In the genomic region with DNA sequence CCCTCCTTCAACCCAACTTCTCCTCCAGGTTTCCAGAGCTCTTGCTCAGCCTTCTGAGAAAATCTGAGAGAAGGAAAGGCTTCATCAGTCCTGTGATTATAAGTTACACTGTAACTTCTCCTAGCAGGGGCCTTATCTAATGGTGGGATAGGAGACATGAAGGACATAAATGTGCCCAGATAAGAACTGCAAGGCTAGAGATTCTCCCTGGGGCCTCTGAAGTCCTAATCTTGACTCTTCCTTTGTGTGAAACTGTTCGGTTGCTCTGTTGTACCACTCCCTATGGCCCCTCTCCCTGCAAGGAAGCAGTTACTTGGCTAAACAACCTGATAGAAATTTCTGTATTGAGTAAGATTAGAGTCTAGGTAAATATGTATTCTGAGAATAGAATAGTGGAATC, we compare ENCODE assay signal across 29 cellular contexts.
"Had no signal": no experiment of that assay in that cellular context is flagged by ENCODE, and none has a peak within 500 bp of the region (broad histone marks: within the 10 kb centered on the region; RNA-seq: fewer than 3 reads in every experiment).

No MANE protein-coding gene starts in this region.

- H3K27ac ChIP-seq: adrenal gland, RWPE1, SJCRH30 had no signal

- ATAC-seq: activated CD8-positive, alpha-beta T cell treated with anti-CD3 and anti-CD28 coated beads, Interleukin-2, amount 10 ng/mL, durations not matched to agents 7 days and 5 days; Panc1; WTC11 had no signal

- H3K9me3 ChIP-seq: adrenal gland, SJCRH30, SK-N-SH had no signal

- H3K36me3 ChIP-seq: adrenal gland, SJCRH30 had no signal

- H3K4me3 ChIP-seq: adrenal gland, SJCRH30 had no signal

- H3K4me1 Mint-ChIP-seq: activated naive CD8-positive, alpha-beta T cell treated with anti-CD3 and anti-CD28 coated beads, Interleukin-2, amount 10 ng/mL, durations not matched to agents 7 days and 5 days had no signal

- H3K4me2 ChIP-seq: SK-N-SH had no signal

- H3K9me3 Mint-ChIP-seq: activated naive CD8-positive, alpha-beta T cell treated with anti-CD3 and anti-CD28 coated beads, Interleukin-2, amount 10 ng/mL, durations not matched to agents 7 days and 5 days; T-helper 2 cell treated with Interferon-gamma antibody and Interleukin-4, amounts not matched to agents 5 μg/mL and 100 μg/mL, for 36 hours; WTC11 had no signal

- H3K9ac ChIP-seq: SK-N-SH had no signal

- H3K27me3 ChIP-seq: adrenal gland, SJCRH30 had no signal

- DNase-seq: activated CD4-positive, alpha-beta T cell treated with anti-CD3 and anti-CD28 coated beads for 48 hours; activated CD4-positive, alpha-beta T cell treated with anti-CD3 and anti-CD28 coated beads, Interleukin-2, amount 50 U/mL, for 4 hours; activated CD4-positive, CD25-positive, alpha-beta regulatory T cell treated with anti-CD3 and anti-CD28 coated beads, Interleukin-2, amount 50 U/mL, for 72 hours; activated CD8-positive, alpha-beta memory T cell treated with anti-CD3 and anti-CD28 coated beads, Interleukin-2, amount 50 U/mL, for 48 hours; activated CD8-positive, alpha-beta T cell treated with anti-CD3 and anti-CD28 coated beads, Interleukin-2, amount 10 ng/mL, durations not matched to agents 7 days and 5 days; activated naive CD4-positive, alpha-beta T cell treated with anti-CD3 and anti-CD28 coated beads, Interleukin-2, amount 50 U/mL, for 16 hours; activated naive CD8-positive, alpha-beta T cell treated with anti-CD3 and anti-CD28 coated beads, Interleukin-2, amount 10 ng/mL, durations not matched to agents 7 days and 5 days; activated T-cell treated with anti-CD3 and anti-CD28 coated beads, Interleukin-2, amount 50 U/mL, for 1 hour; adrenal gland; anterior cingulate cortex; cerebellar nuclear complex; KG1; NCI-H1092 treated with DMSO at 0.1 percent for 48 hours; NCI-H1417 treated with DMSO at 0.1 percent for 48 hours; NCI-H1694; NCI-H2029; NCI-H2107; NCI-H345; NCI-H510A; NCI-H69; NK-92 treated with Interleukin-12 subunit alpha and Interleukin-12 subunit beta, amount 100 ng/mL, for 24 hours; OCI-M1; Right ventricle myocardium superior; SJCRH30; SK-N-SH had no signal

- H3K9me2 ChIP-seq: SK-N-SH had no signal

- H3K4me3 Mint-ChIP-seq: activated CD8-positive, alpha-beta T cell treated with anti-CD3 and anti-CD28 coated beads, Interleukin-2, amount 10 ng/mL, durations not matched to agents 7 days and 5 days; activated naive CD8-positive, alpha-beta T cell treated with anti-CD3 and anti-CD28 coated beads, Interleukin-2, amount 10 ng/mL, durations not matched to agents 7 days and 5 days; T-helper 2 cell treated with Interferon-gamma antibody and Interleukin-4, amounts not matched to agents 5 μg/mL and 100 μg/mL, for 36 hours; WTC11 had no signal

- H3K4me1 ChIP-seq: adrenal gland, SJCRH30 had no signal

- H3K36me3 Mint-ChIP-seq: activated naive CD8-positive, alpha-beta T cell treated with anti-CD3 and anti-CD28 coated beads, Interleukin-2, amount 10 ng/mL, durations not matched to agents 7 days and 5 days; WTC11 had no signal

- H3K27ac Mint-ChIP-seq: activated CD8-positive, alpha-beta T cell treated with anti-CD3 and anti-CD28 coated beads, Interleukin-2, amount 10 ng/mL, durations not matched to agents 7 days and 5 days; activated naive CD8-positive, alpha-beta T cell treated with anti-CD3 and anti-CD28 coated beads, Interleukin-2, amount 10 ng/mL, durations not matched to agents 7 days and 5 days; T-helper 2 cell treated with Interferon-gamma antibody and Interleukin-4, amounts not matched to agents 5 μg/mL and 100 μg/mL, for 36 hours; WTC11 had no signal
